ENCODE assay signal across 14 cellular contexts in the genomic region with DNA sequence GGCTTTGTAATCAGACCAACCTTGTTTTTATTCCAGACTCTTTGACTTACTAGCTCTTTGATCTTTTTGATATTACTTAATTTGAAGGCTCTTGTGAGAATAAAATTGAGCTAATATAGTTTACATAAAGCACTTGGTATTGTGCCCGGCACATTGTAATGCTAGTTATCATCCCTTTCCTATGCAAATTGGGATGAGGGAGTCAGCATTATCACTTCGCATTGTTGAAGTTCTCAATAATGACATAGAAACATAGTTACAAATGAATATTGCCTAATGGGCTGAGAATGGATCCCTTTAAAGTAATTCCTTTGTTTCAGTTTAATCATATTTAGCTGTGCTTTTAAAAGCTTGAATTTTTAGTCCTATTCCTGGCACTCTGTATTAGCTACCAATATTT. TPM values are rescaled to one million over a fixed set of nuclear protein-coding genes. Genes with fewer than 3 reads are reported as not detected.
DNase-seq lines count a peak whose midpoint lies in the region; ATAC-seq and TF ChIP-seq lines count a peak whose summit lies in the region.
"Had no signal": no experiment of that assay in that cellular context is flagged by ENCODE, and none has a peak within 500 bp of the region (broad histone marks: within the 10 kb centered on the region; RNA-seq: fewer than 3 reads in every experiment).

No MANE protein-coding gene starts in this region.

- intact Hi-C loops in ovary (cut with DNase I): no loop called here

- H2AFZ ChIP-seq in GM23338: no peak overlapping the region

- H3K4me2 ChIP-seq in GM23338: no peak overlapping the region

- H3K9me2 ChIP-seq in GM23338 (ENCODE audit: insufficient read depth): no peaks in the 10 kb centered on the region

- TF ChIP-seq CTCF in GM23338 (conservative IDR thresholded peaks at IDR 0.05; ENCODE audit: low read depth in 2 of 2): no peak
- TF ChIP-seq CTCF in WTC11 (IDR thresholded peaks at IDR 0.05): no peak
- no peak for TF ChIP-seq CTCF in fibroblast of pulmonary artery (IDR thresholded peaks at IDR 0.05; ENCODE audit: low read length, missing control alignments)
- TF ChIP-seq CTCF in ovary (IDR thresholded peaks at IDR 0.05): no peak

- H3K27ac ChIP-seq in GM23338 (ENCODE audit: low read depth) (no peak overlapping the region; the same call in 1 of the 2 replicates), ovary (no peak overlapping the region)
- H3K27ac ChIP-seq: C4-2B had no signal

- H3K9me3 Mint-ChIP-seq in GM23338 (no peaks in the 10 kb centered on the region), WTC11 (no peaks in the 10 kb centered on the region)
- H3K9me3 Mint-ChIP-seq: CD4-positive, alpha-beta memory T cell had no signal

- DNase-seq in GM23338 (ENCODE audit: low spot score) (peak; percentile 14), WTC11 (ENCODE audit: low spot score) (no peak), fibroblast of pulmonary artery (ENCODE audit: low read depth) (peak; percentile 5), ovary (no peak), T-helper 1 cell (no peak)
- DNase-seq in activated CD4-positive, alpha-beta T cell treated with anti-CD3 and anti-CD28 coated beads, Interleukin-2, amount 50 U/mL, for 4 hours: no peak
- DNase-seq: BE2C; CD4-positive, alpha-beta memory T cell; DMS153; DMS79 treated with DMSO at 0.1 percent for 48 hours; EL had no signal

- no peaks in the 10 kb centered on the region for H3K9me3 ChIP-seq in ovary
- H3K9me3 ChIP-seq: BE2C had no signal

- no peak for TF ChIP-seq POLR2A in ovary (IDR thresholded peaks at IDR 0.05)

- H3K4me3 ChIP-seq in GM23338 (no peak overlapping the region), fibroblast of pulmonary artery (replicated peaks; ENCODE audit: low read depth, low read length) (no peak overlapping the region), ovary (no peak overlapping the region)

- H3K27ac Mint-ChIP-seq in GM23338 (no peak overlapping the region; the same call in 1 of the 2 replicates), WTC11 (0 out of 2 replicates have a peak overlapping the region, but pooled peaks have one; percentile 71)
- H3K27ac Mint-ChIP-seq: CD4-positive, alpha-beta memory T cell had no signal

- H3K36me3 ChIP-seq in GM23338 (ENCODE audit: insufficient read depth) (peaks cover 10% of the 10 kb centered on the region; the same call in 1 of the 2 replicates), ovary (no peaks in the 10 kb centered on the region)

- H3K27me3 Mint-ChIP-seq in GM23338 (ENCODE audit: insufficient read depth, low read depth, poor library complexity) (peaks cover 9% of the 10 kb centered on the region), WTC11 (ENCODE audit: low read depth) (no peaks in the 10 kb centered on the region)
- H3K27me3 Mint-ChIP-seq: CD4-positive, alpha-beta memory T cell had no signal

- 50 to 60% (median 59%) methylated on average over 2 of the region's 2 CpGs for WGBS in ovary, 3 donors

- H3K79me2 ChIP-seq in GM23338 (replicated peaks; ENCODE audit: insufficient read depth): no peaks in the 10 kb centered on the region

- CTCF ChIA-PET in WTC11 (lab: Charles Lee): interaction anchor here (1.1 kb wide), 2 partner anchors 129 to 376 kb away, joined by 3 read pairs; no protein-coding TSS in a partner anchor

- H3K36me3 Mint-ChIP-seq in GM23338 (ENCODE audit: low read depth) (peaks cover 17% of the 10 kb centered on the region), WTC11 (peaks cover 10% of the 10 kb centered on the region)

- H3K27me3 ChIP-seq in GM23338 (ENCODE audit: insufficient read depth) (no peaks in the 10 kb centered on the region), ovary (no peaks in the 10 kb centered on the region)

- H4K20me1 ChIP-seq in GM23338 (replicated peaks; ENCODE audit: insufficient read depth): no peaks in the 10 kb centered on the region

- H3K4me1 ChIP-seq in GM23338 (ENCODE audit: insufficient read depth) (peaks cover 8% of the 10 kb centered on the region), ovary (ENCODE audit: insufficient read depth) (no peaks in the 10 kb centered on the region)
- H3K4me1 ChIP-seq: BE2C had no signal

- no peak; the same call in 2 of the 3 replicates for ATAC-seq in GM23338
- no peak for ATAC-seq in WTC11
- no peak for ATAC-seq in HG02852 (IDR thresholded peaks at IDR 0.05; ENCODE audit: unreplicated experiment)
- ATAC-seq: HCT116 had no signal

- no peak for TF ChIP-seq EP300 in ovary (IDR thresholded peaks at IDR 0.05)

- POLR2A ChIA-PET in WTC11 (lab: Charles Lee): interaction anchor here (1.1 kb wide), 1 partner anchor 90 kb away, joined by 3 read pairs; no protein-coding TSS in a partner anchor

- H3K4me1 Mint-ChIP-seq in GM23338: peaks cover 14% of the 10 kb centered on the region; the same call in 2 of the 3 replicates
- H3K4me1 Mint-ChIP-seq in WTC11: peaks cover 12% of the 10 kb centered on the region

- H3F3A ChIP-seq in GM23338 (replicated peaks; ENCODE audit: low read depth): peaks cover 6% of the 10 kb centered on the region

- H3K4me3 Mint-ChIP-seq in GM23338 (no peak overlapping the region), WTC11 (no peak overlapping the region)
- H3K4me3 Mint-ChIP-seq: CD4-positive, alpha-beta memory T cell had no signal

TF ChIP-seq in GM23338, 12 proteins besides CTCF, POLR2A, EP300 and RAD21:
- TF ChIP-seq EZH2phosphoT487 (IDR thresholded peaks at IDR 0.05; ENCODE audit: unreplicated experiment): no peak
- TF ChIP-seq, protein P1, sequence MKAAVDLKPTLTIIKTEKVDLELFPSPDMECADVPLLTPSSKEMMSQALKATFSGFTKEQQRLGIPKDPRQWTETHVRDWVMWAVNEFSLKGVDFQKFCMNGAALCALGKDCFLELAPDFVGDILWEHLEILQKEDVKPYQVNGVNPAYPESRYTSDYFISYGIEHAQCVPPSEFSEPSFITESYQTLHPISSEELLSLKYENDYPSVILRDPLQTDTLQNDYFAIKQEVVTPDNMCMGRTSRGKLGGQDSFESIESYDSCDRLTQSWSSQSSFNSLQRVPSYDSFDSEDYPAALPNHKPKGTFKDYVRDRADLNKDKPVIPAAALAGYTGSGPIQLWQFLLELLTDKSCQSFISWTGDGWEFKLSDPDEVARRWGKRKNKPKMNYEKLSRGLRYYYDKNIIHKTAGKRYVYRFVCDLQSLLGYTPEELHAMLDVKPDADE (IDR thresholded peaks at IDR 0.05): no peak
- no peak for TF ChIP-seq EZH2 (IDR thresholded peaks at IDR 0.05; ENCODE audit: low read depth, unreplicated experiment)
- TF ChIP-seq STAT1 (IDR thresholded peaks at IDR 0.05; ENCODE audit: unreplicated experiment): no peak
- no peak for TF ChIP-seq POLR2AphosphoS5 (IDR thresholded peaks at IDR 0.05; ENCODE audit: low read depth)
- no peak for TF ChIP-seq JUNB (IDR thresholded peaks at IDR 0.05; ENCODE audit: unreplicated experiment)

TF ChIP-seq in WTC11, 78 proteins besides CTCF, POLR2A, EP300 and RAD21 (continues in another document):
- TF ChIP-seq ZNF263 (CRISPR knock-in tag; IDR thresholded peaks at IDR 0.05; ENCODE audit: low read depth) (no peak), KAT7 (CRISPR knock-in tag; IDR thresholded peaks at IDR 0.05; ENCODE audit: borderline replicate concordance) (no peak), ZNF219 (CRISPR knock-in tag; IDR thresholded peaks at IDR 0.05; ENCODE audit: borderline replicate concordance) (no peak), TCF7 (CRISPR knock-in tag; IDR thresholded peaks at IDR 0.05; ENCODE audit: low read depth) (no peak), ATF1 (CRISPR knock-in tag; IDR thresholded peaks at IDR 0.05) (no peak), GTF2I (CRISPR knock-in tag; conservative IDR thresholded peaks at IDR 0.05) (no peak)
- TF ChIP-seq, protein P2, sequence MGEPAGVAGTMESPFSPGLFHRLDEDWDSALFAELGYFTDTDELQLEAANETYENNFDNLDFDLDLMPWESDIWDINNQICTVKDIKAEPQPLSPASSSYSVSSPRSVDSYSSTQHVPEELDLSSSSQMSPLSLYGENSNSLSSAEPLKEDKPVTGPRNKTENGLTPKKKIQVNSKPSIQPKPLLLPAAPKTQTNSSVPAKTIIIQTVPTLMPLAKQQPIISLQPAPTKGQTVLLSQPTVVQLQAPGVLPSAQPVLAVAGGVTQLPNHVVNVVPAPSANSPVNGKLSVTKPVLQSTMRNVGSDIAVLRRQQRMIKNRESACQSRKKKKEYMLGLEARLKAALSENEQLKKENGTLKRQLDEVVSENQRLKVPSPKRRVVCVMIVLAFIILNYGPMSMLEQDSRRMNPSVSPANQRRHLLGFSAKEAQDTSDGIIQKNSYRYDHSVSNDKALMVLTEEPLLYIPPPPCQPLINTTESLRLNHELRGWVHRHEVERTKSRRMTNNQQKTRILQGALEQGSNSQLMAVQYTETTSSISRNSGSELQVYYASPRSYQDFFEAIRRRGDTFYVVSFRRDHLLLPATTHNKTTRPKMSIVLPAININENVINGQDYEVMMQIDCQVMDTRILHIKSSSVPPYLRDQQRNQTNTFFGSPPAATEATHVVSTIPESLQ (CRISPR knock-in tag; IDR thresholded peaks at IDR 0.05): no peak
- TF ChIP-seq, protein P3, sequence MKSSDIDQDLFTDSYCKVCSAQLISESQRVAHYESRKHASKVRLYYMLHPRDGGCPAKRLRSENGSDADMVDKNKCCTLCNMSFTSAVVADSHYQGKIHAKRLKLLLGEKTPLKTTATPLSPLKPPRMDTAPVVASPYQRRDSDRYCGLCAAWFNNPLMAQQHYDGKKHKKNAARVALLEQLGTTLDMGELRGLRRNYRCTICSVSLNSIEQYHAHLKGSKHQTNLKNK (CRISPR knock-in tag; IDR thresholded peaks at IDR 0.05): no peak
- TF ChIP-seq, protein P4, sequence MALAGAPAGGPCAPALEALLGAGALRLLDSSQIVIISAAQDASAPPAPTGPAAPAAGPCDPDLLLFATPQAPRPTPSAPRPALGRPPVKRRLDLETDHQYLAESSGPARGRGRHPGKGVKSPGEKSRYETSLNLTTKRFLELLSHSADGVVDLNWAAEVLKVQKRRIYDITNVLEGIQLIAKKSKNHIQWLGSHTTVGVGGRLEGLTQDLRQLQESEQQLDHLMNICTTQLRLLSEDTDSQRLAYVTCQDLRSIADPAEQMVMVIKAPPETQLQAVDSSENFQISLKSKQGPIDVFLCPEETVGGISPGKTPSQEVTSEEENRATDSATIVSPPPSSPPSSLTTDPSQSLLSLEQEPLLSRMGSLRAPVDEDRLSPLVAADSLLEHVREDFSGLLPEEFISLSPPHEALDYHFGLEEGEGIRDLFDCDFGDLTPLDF (CRISPR knock-in tag; IDR thresholded peaks at IDR 0.05): no peak

RNA-seq across cellular contexts. Expression of gene SUPT16H, which starts 36.6 kb away (rescaled TPM):
- 154 and 187 TPM in 2 replicates for total RNA-seq in GM23338 (2014; rRNA removed; shearing (Covaris generic))
- polyA plus RNA-seq in GM23338 (2016; fragmentation: Nextera tagmentation; extraction: Ambion mirVana) (260 and 268 TPM in 2 replicates), ovary (10 to 100 TPM; 58.7 to 75.6 TPM)
- total RNA-seq in WTC11 (2021) (153 to 178 TPM (median 157 TPM) in 3 replicates), ovary (10 to 100 TPM; 41.3 to 75.3 (median 64.2) TPM)

Comparison
In these comparisons a context has a peak if more than half of its experiments do, and no peak if none do; other contexts are left out.
1. DNase-seq: peak in GM23338 (single experiment) and fibroblast of pulmonary artery (single experiment); none in WTC11 (single experiment), ovary (0 of 5), activated CD4-positive, alpha-beta T cell treated with anti-CD3 and anti-CD28 coated beads, Interleukin-2, amount 50 U/mL, for 4 hours (0 of 2) and T-helper 1 cell (0 of 5).